24 cellular contexts compared by ENCODE assay signal in the genomic region with DNA sequence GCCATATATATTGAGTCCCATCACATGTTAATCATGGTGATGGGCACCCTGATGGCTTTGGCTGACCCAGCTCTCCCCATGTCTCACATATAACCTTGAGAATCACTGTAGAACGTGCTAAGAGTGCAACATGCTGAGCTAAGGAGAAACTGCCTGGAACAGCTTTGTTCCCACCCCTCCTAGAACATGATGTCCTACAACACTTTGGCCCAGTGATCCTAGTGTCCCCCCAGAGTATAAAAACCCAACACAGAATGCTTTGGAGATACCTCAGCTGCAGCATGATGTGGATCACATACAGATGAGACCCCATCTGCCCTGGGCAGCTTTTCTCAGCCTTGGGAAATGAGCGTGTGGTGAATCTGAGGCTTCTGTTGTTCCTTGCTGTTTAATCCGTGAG.
"Had no signal": no experiment of that assay in that cellular context is flagged by ENCODE, and none has a peak within 500 bp of the region (broad histone marks: within the 10 kb centered on the region; RNA-seq: fewer than 3 reads in every experiment).

No MANE protein-coding gene starts in this region.

- H3K27me3 Mint-ChIP-seq: activated CD4-positive, alpha-beta memory T cell treated with anti-CD3 and anti-CD28 coated beads for 36 hours; activated CD4-positive, alpha-beta T cell treated with anti-CD3 and anti-CD28 coated beads, Interleukin-2, amount 10 ng/mL, durations not matched to agents 7 days and 5 days; activated naive CD8-positive, alpha-beta T cell treated with anti-CD3 and anti-CD28 coated beads, Interleukin-2, amount 50 U/mL, for 24 hours; T-helper 17 cell had no signal

- H3K36me3 ChIP-seq: ascending aorta, Peyer's patch had no signal

- H3K27ac Mint-ChIP-seq: activated CD4-positive, alpha-beta memory T cell treated with anti-CD3 and anti-CD28 coated beads for 36 hours; activated CD4-positive, alpha-beta T cell treated with anti-CD3 and anti-CD28 coated beads, Interleukin-2, amount 10 ng/mL, durations not matched to agents 7 days and 5 days; activated naive CD4-positive, alpha-beta T cell treated with anti-CD3 and anti-CD28 coated beads, Interleukin-2, amount 50 U/mL, for 72 hours; activated naive CD8-positive, alpha-beta T cell treated with anti-CD3 and anti-CD28 coated beads, Interleukin-2, amount 50 U/mL, for 24 hours; T-helper 17 cell had no signal

- H3K9me3 ChIP-seq: ascending aorta, body of pancreas, Peyer's patch had no signal

- H3K9me3 Mint-ChIP-seq: activated CD4-positive, alpha-beta T cell treated with anti-CD3 and anti-CD28 coated beads, Interleukin-2, amount 10 ng/mL, durations not matched to agents 7 days and 5 days; activated naive CD8-positive, alpha-beta T cell treated with anti-CD3 and anti-CD28 coated beads, Interleukin-2, amount 50 U/mL, for 24 hours had no signal

- DNase-seq: activated CD4-positive, alpha-beta memory T cell treated with anti-CD3 and anti-CD28 coated beads for 36 hours; activated CD4-positive, alpha-beta T cell treated with anti-CD3 and anti-CD28 coated beads, Interleukin-2, amount 10 ng/mL, durations not matched to agents 7 days and 5 days; activated CD4-positive, CD25-positive, alpha-beta regulatory T cell; activated CD8-positive, alpha-beta memory T cell treated with anti-CD3 and anti-CD28 coated beads, Interleukin-2, amount 50 U/mL, for 4 hours; activated effector memory CD4-positive, alpha-beta T cell treated with anti-CD3 and anti-CD28 coated beads, Interleukin-2, amount 50 U/mL, for 16 hours; activated naive CD4-positive, alpha-beta T cell treated with Interleukin-2 at 50 U/mL for 16 hours; activated naive CD8-positive, alpha-beta T cell treated with anti-CD3 and anti-CD28 coated beads, Interleukin-2, amount 50 U/mL, for 24 hours; amniotic stem cell; body of pancreas; Karpas-422; MM.1S; NCI-H1105; NCI-H1436; NCI-H187; NCI-H2081; NCI-H446; NCI-H524; Peyer's patch; SIG-M5; T-helper 17 cell; T-helper 9 cell had no signal

- H3K27ac ChIP-seq: ascending aorta, body of pancreas, Peyer's patch had no signal

- H3K27me3 ChIP-seq: ascending aorta, body of pancreas, Peyer's patch had no signal

- H3K4me1 Mint-ChIP-seq: activated CD4-positive, alpha-beta T cell treated with anti-CD3 and anti-CD28 coated beads, Interleukin-2, amount 10 ng/mL, durations not matched to agents 7 days and 5 days; activated naive CD8-positive, alpha-beta T cell treated with anti-CD3 and anti-CD28 coated beads, Interleukin-2, amount 50 U/mL, for 24 hours; T-helper 17 cell had no signal

- H3K4me3 Mint-ChIP-seq: activated CD4-positive, alpha-beta memory T cell treated with anti-CD3 and anti-CD28 coated beads for 36 hours; activated CD4-positive, alpha-beta T cell treated with anti-CD3 and anti-CD28 coated beads, Interleukin-2, amount 10 ng/mL, durations not matched to agents 7 days and 5 days; activated naive CD8-positive, alpha-beta T cell treated with anti-CD3 and anti-CD28 coated beads, Interleukin-2, amount 50 U/mL, for 24 hours; T-helper 17 cell had no signal

- H3K4me1 ChIP-seq: ascending aorta, body of pancreas, Peyer's patch had no signal

- ATAC-seq: activated naive CD4-positive, alpha-beta T cell treated with anti-CD3 and anti-CD28 coated beads, Interleukin-2, amount 50 U/mL, for 72 hours; activated naive CD8-positive, alpha-beta T cell treated with anti-CD3 and anti-CD28 coated beads, Interleukin-2, amount 50 U/mL, for 24 hours; body of pancreas; K562; T-helper 17 cell had no signal

- H3K4me3 ChIP-seq: ascending aorta, body of pancreas, K562, Peyer's patch had no signal

- H3K36me3 Mint-ChIP-seq: activated CD4-positive, alpha-beta memory T cell treated with anti-CD3 and anti-CD28 coated beads for 36 hours; activated naive CD4-positive, alpha-beta T cell treated with anti-CD3 and anti-CD28 coated beads, Interleukin-2, amount 50 U/mL, for 72 hours had no signal
